Comparison of ENCODE assay signal across 27 cellular contexts in genomic region chr5:91214571-91214970, GRCh38.
"Had no signal": no experiment of that assay in that cellular context is flagged by ENCODE, and none has a peak within 500 bp of the region (broad histone marks: within the 10 kb centered on the region; RNA-seq: fewer than 3 reads in every experiment).

No MANE protein-coding gene starts in this region.

- H3K36me3 ChIP-seq: stomach, suprapubic skin, thoracic aorta, thyroid gland, tibial artery, tibial nerve, transverse colon, upper lobe of left lung, upper lobe of right lung, uterus, vagina had no signal

- H3K4me3 Mint-ChIP-seq: stimulated activated effector memory CD8-positive, alpha-beta T cell treated with anti-CD3 and anti-CD28 coated beads, Interleukin-12 subunit alpha, Interleukin-12 subunit beta, amount 100 ng/mL, for 72 hours; stimulated activated memory B cell treated with anti-CD40 and anti-IgM and Interleukin-4, amounts not matched to agents 10 μg/mL and 1 μg/mL and 100 μg/mL, for 72 hours; stimulated activated naive B cell treated with anti-CD40 and anti-IgM and Interleukin-4, amounts not matched to agents 10 μg/mL and 1 μg/mL and 100 μg/mL, for 72 hours; stimulated activated naive CD8-positive, alpha-beta T cell treated with anti-CD3 and anti-CD28 coated beads, Interleukin-15, Interleukin-2, amounts not matched to agents 100 ng/mL and 50 ng/mL, for 24 hours; type B pancreatic cell had no signal

- H3K27me3 ChIP-seq: stomach, suprapubic skin, testis, thyroid gland, tibial artery, tibial nerve, transverse colon, upper lobe of left lung, upper lobe of right lung, uterus, vagina had no signal

- H3K36me3 Mint-ChIP-seq: stimulated activated effector memory CD8-positive, alpha-beta T cell treated with anti-CD3 and anti-CD28 coated beads, Interleukin-12 subunit alpha, Interleukin-12 subunit beta, amount 100 ng/mL, for 72 hours; stimulated activated memory B cell treated with anti-CD40 and anti-IgM and Interleukin-4, amounts not matched to agents 10 μg/mL and 1 μg/mL and 100 μg/mL, for 72 hours; stimulated activated naive B cell treated with anti-CD40 and anti-IgM and Interleukin-4, amounts not matched to agents 10 μg/mL and 1 μg/mL and 100 μg/mL, for 72 hours; type B pancreatic cell had no signal

- DNase-seq: stimulated activated CD4-positive, alpha-beta T cell treated with anti-CD3 and anti-CD28 coated beads, Interleukin-2, amount 100 ng/mL, for 24 hours; stimulated activated CD4-positive, alpha-beta T cell treated with anti-CD3 and anti-CD28 coated beads, Interleukin-2, amount 100 ng/mL, for 48 hours; stimulated activated CD4-positive, alpha-beta T cell treated with anti-CD3 and anti-CD28 coated beads, Interleukin-4, amount 100 ng/mL, for 1 hour; stimulated activated CD4-positive, alpha-beta T cell treated with anti-CD3 and anti-CD28 coated beads, Interleukin-4, amount 100 ng/mL, for 24 hours; stimulated activated CD4-positive, alpha-beta T cell treated with anti-CD3 and anti-CD28 coated beads, Interleukin-4, amount 100 ng/mL, for 4 hours; stimulated activated CD8-positive, alpha-beta memory T cell treated with anti-CD3 and anti-CD28 coated beads, Interleukin-4, amount 100 ng/mL, for 48 hours; stimulated activated naive B cell treated with anti-CD40 and anti-IgM and Interleukin-4, amounts not matched to agents 10 μg/mL and 1 μg/mL and 100 μg/mL, for 72 hours; stimulated activated naive CD4-positive, alpha-beta T cell; stimulated activated naive CD4-positive, alpha-beta T cell treated with Interleukin-2 at 50 U/mL for 16 hours; stimulated activated naive CD8-positive, alpha-beta T cell treated with anti-CD3 and anti-CD28 coated beads, Interleukin-15, Interleukin-2, amounts not matched to agents 100 U/mL and 50 U/mL, for 24 hours; stomach; substantia nigra; testis; thyroid gland; tibial artery; transverse colon; upper lobe of left lung; upper lobe of right lung; uterus had no signal

- H3K27ac Mint-ChIP-seq: stimulated activated effector memory CD8-positive, alpha-beta T cell treated with anti-CD3 and anti-CD28 coated beads, Interleukin-12 subunit alpha, Interleukin-12 subunit beta, amount 100 ng/mL, for 72 hours; stimulated activated memory B cell treated with anti-CD40 and anti-IgM and Interleukin-4, amounts not matched to agents 10 μg/mL and 1 μg/mL and 100 μg/mL, for 72 hours; stimulated activated naive B cell treated with anti-CD40 and anti-IgM and Interleukin-4, amounts not matched to agents 10 μg/mL and 1 μg/mL and 100 μg/mL, for 72 hours; stimulated activated naive CD8-positive, alpha-beta T cell treated with anti-CD3 and anti-CD28 coated beads, Interleukin-15, Interleukin-2, amounts not matched to agents 100 ng/mL and 50 ng/mL, for 24 hours; type B pancreatic cell had no signal

- H3K4me3 ChIP-seq: stomach, suprapubic skin, testis, thoracic aorta, thyroid gland, tibial artery, tibial nerve, transverse colon, upper lobe of left lung, upper lobe of right lung, uterus, vagina had no signal

- H3K4me1 Mint-ChIP-seq: stimulated activated effector memory CD8-positive, alpha-beta T cell treated with anti-CD3 and anti-CD28 coated beads, Interleukin-12 subunit alpha, Interleukin-12 subunit beta, amount 100 ng/mL, for 72 hours; stimulated activated memory B cell treated with anti-CD40 and anti-IgM and Interleukin-4, amounts not matched to agents 10 μg/mL and 1 μg/mL and 100 μg/mL, for 72 hours; stimulated activated naive B cell treated with anti-CD40 and anti-IgM and Interleukin-4, amounts not matched to agents 10 μg/mL and 1 μg/mL and 100 μg/mL, for 72 hours had no signal

- H3K9me3 ChIP-seq: stomach, suprapubic skin, testis, thoracic aorta, thyroid gland, tibial artery, tibial nerve, transverse colon, upper lobe of left lung, upper lobe of right lung, uterus, vagina had no signal

- ATAC-seq: stimulated activated effector memory CD8-positive, alpha-beta T cell treated with anti-CD3 and anti-CD28 coated beads, Interleukin-12 subunit alpha, Interleukin-12 subunit beta, amount 100 ng/mL, for 72 hours; stimulated activated memory B cell treated with anti-CD40 and anti-IgM and Interleukin-4, amounts not matched to agents 10 μg/mL and 1 μg/mL and 100 μg/mL, for 72 hours; stimulated activated naive B cell treated with anti-CD40 and anti-IgM and Interleukin-4, amounts not matched to agents 10 μg/mL and 1 μg/mL and 100 μg/mL, for 72 hours; stimulated activated naive CD8-positive, alpha-beta T cell treated with anti-CD3 and anti-CD28 coated beads, Interleukin-15, Interleukin-2, amounts not matched to agents 100 U/mL and 50 U/mL, for 24 hours; upper lobe of right lung had no signal

- H3K9me3 Mint-ChIP-seq: stimulated activated effector memory CD8-positive, alpha-beta T cell treated with anti-CD3 and anti-CD28 coated beads, Interleukin-12 subunit alpha, Interleukin-12 subunit beta, amount 100 ng/mL, for 72 hours; stimulated activated memory B cell treated with anti-CD40 and anti-IgM and Interleukin-4, amounts not matched to agents 10 μg/mL and 1 μg/mL and 100 μg/mL, for 72 hours; stimulated activated naive B cell treated with anti-CD40 and anti-IgM and Interleukin-4, amounts not matched to agents 10 μg/mL and 1 μg/mL and 100 μg/mL, for 72 hours; stimulated activated naive CD8-positive, alpha-beta T cell treated with anti-CD3 and anti-CD28 coated beads, Interleukin-15, Interleukin-2, amounts not matched to agents 100 ng/mL and 50 ng/mL, for 24 hours had no signal

- H3K27me3 Mint-ChIP-seq: stimulated activated naive CD8-positive, alpha-beta T cell treated with anti-CD3 and anti-CD28 coated beads, Interleukin-15, Interleukin-2, amounts not matched to agents 100 ng/mL and 50 ng/mL, for 24 hours; type B pancreatic cell had no signal

- H3K27ac ChIP-seq: stomach, suprapubic skin, testis, thoracic aorta, thyroid gland, tibial artery, tibial nerve, transverse colon, upper lobe of left lung, upper lobe of right lung, uterus, vagina had no signal
